Comparison of ENCODE assay signal across 29 cellular contexts in the genomic region with DNA sequence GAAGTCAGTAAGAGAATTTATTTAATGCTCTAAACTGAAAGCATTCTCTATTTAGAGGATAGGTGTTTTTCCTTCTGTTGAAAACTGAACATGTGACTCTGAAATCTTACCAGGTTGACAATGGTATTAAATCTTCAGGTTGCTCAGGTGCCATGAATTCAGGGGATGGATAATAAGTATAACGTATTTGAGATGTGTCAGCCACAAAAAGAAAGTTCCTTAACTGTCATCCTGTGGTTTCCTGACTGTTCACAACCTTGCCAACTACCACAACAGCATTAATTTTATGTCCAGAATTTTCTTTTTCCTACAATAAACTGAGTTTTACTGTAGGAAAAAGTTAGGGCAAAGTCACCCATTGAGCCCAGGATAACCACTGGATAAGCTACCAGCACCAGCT.
"Had no signal": no experiment of that assay in that cellular context is flagged by ENCODE, and none has a peak within 500 bp of the region (broad histone marks: within the 10 kb centered on the region; RNA-seq: fewer than 3 reads in every experiment).

No MANE protein-coding gene starts in this region.

- H3K9ac ChIP-seq: KMS-11, SK-N-SH had no signal

- H3K36me3 ChIP-seq: adrenal gland, Peyer's patch, SJCRH30 had no signal

- H3K4me1 ChIP-seq: adrenal gland, Peyer's patch, SJCRH30 had no signal

- H3K27me3 ChIP-seq: adrenal gland, Peyer's patch, SJCRH30 had no signal

- H3K9me3 ChIP-seq: adrenal gland, Peyer's patch, SJCRH30, SK-N-SH had no signal

- H3K4me3 ChIP-seq: adrenal gland, Peyer's patch, SJCRH30 had no signal

- H3K4me2 ChIP-seq: KMS-11, SK-N-SH had no signal

- DNase-seq: activated CD4-positive, alpha-beta T cell treated with anti-CD3 and anti-CD28 coated beads for 48 hours; activated CD4-positive, alpha-beta T cell treated with anti-CD3 and anti-CD28 coated beads, Interleukin-2, amount 50 U/mL, for 4 hours; activated CD4-positive, CD25-positive, alpha-beta regulatory T cell treated with anti-CD3 and anti-CD28 coated beads, Interleukin-2, amount 50 U/mL, for 72 hours; activated CD8-positive, alpha-beta memory T cell treated with anti-CD3 and anti-CD28 coated beads, Interleukin-2, amount 50 U/mL, for 48 hours; activated CD8-positive, alpha-beta T cell treated with anti-CD3 and anti-CD28 coated beads, Interleukin-2, amount 10 ng/mL, durations not matched to agents 7 days and 5 days; activated naive CD4-positive, alpha-beta T cell treated with anti-CD3 and anti-CD28 coated beads, Interleukin-2, amount 50 U/mL, for 16 hours; activated naive CD8-positive, alpha-beta T cell treated with anti-CD3 and anti-CD28 coated beads, Interleukin-2, amount 10 ng/mL, durations not matched to agents 7 days and 5 days; activated T-cell treated with anti-CD3 and anti-CD28 coated beads, Interleukin-2, amount 50 U/mL, for 1 hour; adrenal gland; cerebellar nuclear complex; MV-4-11; NCI-H1105; NCI-H1436; NCI-H187 treated with DMSO at 0.1 percent for 48 hours; NCI-H2081 treated with DMSO at 0.1 percent for 48 hours; NCI-H2171; NCI-H2227 treated with DMSO at 0.1 percent for 48 hours; NCI-H526 treated with DMSO at 0.1 percent for 48 hours; NCI-H82; NK-92 treated with Interleukin-12 subunit alpha and Interleukin-12 subunit beta, amount 100 ng/mL, for 24 hours; OCI-M1; Peyer's patch; Right ventricle myocardium superior; SJCRH30; SK-N-SH; SW 1271 had no signal

- H3K27ac ChIP-seq: adrenal gland, KMS-11, Peyer's patch, RWPE1, SJCRH30 had no signal

- ATAC-seq: activated CD8-positive, alpha-beta T cell treated with anti-CD3 and anti-CD28 coated beads, Interleukin-2, amount 10 ng/mL, durations not matched to agents 7 days and 5 days; WTC11 had no signal
